18 cellular contexts compared by ENCODE assay signal in genomic region chr4:186760576-186760975, GRCh38. TPM values are rescaled to one million over a fixed set of nuclear protein-coding genes. Genes with fewer than 3 reads are reported as not detected.
DNase-seq lines count a peak whose midpoint lies in the region; ATAC-seq, FAIRE-seq and TF ChIP-seq lines count a peak whose summit lies in the region.
"Had no signal": no experiment of that assay in that cellular context is flagged by ENCODE, and none has a peak within 500 bp of the region (broad histone marks: within the 10 kb centered on the region; RNA-seq: fewer than 3 reads in every experiment).

No MANE protein-coding gene starts in this region.

- peaks cover 7% of the 10 kb centered on the region for H3K4me1 Mint-ChIP-seq in astrocyte (ENCODE audit: low read depth, unreplicated experiment)

- no peaks in the 10 kb centered on the region for H4K20me1 ChIP-seq in astrocyte (ENCODE audit: insufficient read depth, low read length)

- H3K79me2 ChIP-seq in astrocyte (ENCODE audit: insufficient read depth, low read length) = no peaks in the 10 kb centered on the region

- no peak overlapping the region for H3K4me3 Mint-ChIP-seq in astrocyte (ENCODE audit: unreplicated experiment)
- H3K4me3 Mint-ChIP-seq: activated naive CD8-positive, alpha-beta T cell; stimulated activated naive B cell treated with anti-CD40 and anti-IgM and Interleukin-4, amounts not matched to agents 10 μg/mL and 1 μg/mL and 100 μg/mL, for 72 hours had no signal

- peaks cover 6% of the 10 kb centered on the region for H3K4me1 ChIP-seq in astrocyte (ENCODE audit: insufficient read depth, low read length)
- H3K4me1 ChIP-seq: esophagus muscularis mucosa, sigmoid colon had no signal

- H3K9ac ChIP-seq in astrocyte (ENCODE audit: low read length) = no peak overlapping the region

- no peak for TF ChIP-seq CTCF in AG04449 (IDR thresholded peaks at IDR 0.05; ENCODE audit: insufficient read depth, low read length, missing control alignments)
- no peak for TF ChIP-seq CTCF in astrocyte (IDR thresholded peaks at IDR 0.05; ENCODE audit: insufficient read depth, low read depth, low read length)
- TF ChIP-seq CTCF in foreskin fibroblast (IDR thresholded peaks at IDR 0.05; ENCODE audit: low read depth, low read length) = no peak

- CTCF ChIA-PET in AG04449 (lab: Yijun Ruan, JAX) = no interaction called here

- peak overlapping the region; percentile 27 for H3K4me2 ChIP-seq in astrocyte (ENCODE audit: low read length)

- ATAC-seq in HG03457 (IDR thresholded peaks at IDR 0.05; ENCODE audit: unreplicated experiment) = no peak
- no peak for ATAC-seq in HG02884 (IDR thresholded peaks at IDR 0.05; ENCODE audit: unreplicated experiment)
- ATAC-seq: stimulated activated naive B cell treated with anti-CD40 and anti-IgM and Interleukin-4, amounts not matched to agents 10 μg/mL and 1 μg/mL and 100 μg/mL, for 72 hours had no signal

- H3K36me3 Mint-ChIP-seq in astrocyte (ENCODE audit: low read depth, unreplicated experiment) = no peaks in the 10 kb centered on the region
- H3K36me3 Mint-ChIP-seq: activated naive CD8-positive, alpha-beta T cell; stimulated activated naive B cell treated with anti-CD40 and anti-IgM and Interleukin-4, amounts not matched to agents 10 μg/mL and 1 μg/mL and 100 μg/mL, for 72 hours had no signal

- DNase-seq in AG04449 (ENCODE audit: low read depth, low spot score) (peak; percentile 94), HK-2 (ENCODE audit: unreplicated experiment) (peak; percentile 38), astrocyte (ENCODE audit: low read depth) (peak; percentile 83), foreskin fibroblast (peak; percentile 65)
- no peak for DNase-seq in stimulated activated CD8-positive, alpha-beta memory T cell treated with anti-CD3 and anti-CD28 coated beads, Interleukin-4, amount 100 ng/mL, for 48 hours
- DNase-seq in activated CD8-positive, alpha-beta memory T cell treated with anti-CD3 and anti-CD28 coated beads, Interleukin-2, amount 50 U/mL, for 48 hours = no peak
- DNase-seq: activated CD4-positive, alpha-beta T cell treated with anti-CD3 and anti-CD28 coated beads for 1 hour; NCI-H1417 treated with DMSO at 0.1 percent for 48 hours; NCI-H446; sigmoid colon; stimulated activated naive B cell treated with anti-CD40 and anti-IgM and Interleukin-4, amounts not matched to agents 10 μg/mL and 1 μg/mL and 100 μg/mL, for 72 hours; T-helper 1 cell had no signal

- H3K9me3 Mint-ChIP-seq in astrocyte (ENCODE audit: unreplicated experiment) = no peaks in the 10 kb centered on the region

- H3K4me3 ChIP-seq in AG04449 (ENCODE audit: low read depth, low read length) (no peak overlapping the region), astrocyte (ENCODE audit: insufficient read depth, low read depth, low read length) (no peak overlapping the region), foreskin fibroblast (ENCODE audit: low read depth in 1 of 2, low read length in 2 of 2) (no peak overlapping the region)
- H3K4me3 ChIP-seq: esophagus muscularis mucosa, sigmoid colon had no signal

- H3K27me3 Mint-ChIP-seq in astrocyte (ENCODE audit: low read depth, unreplicated experiment) = no peaks in the 10 kb centered on the region
- H3K27me3 Mint-ChIP-seq: activated naive CD8-positive, alpha-beta T cell; stimulated activated naive B cell treated with anti-CD40 and anti-IgM and Interleukin-4, amounts not matched to agents 10 μg/mL and 1 μg/mL and 100 μg/mL, for 72 hours had no signal

- peak overlapping the region; percentile 53 for H3K27ac ChIP-seq in astrocyte (ENCODE audit: low read depth, low read length)
- H3K27ac ChIP-seq: esophagus muscularis mucosa, sigmoid colon had no signal

- H3K36me3 ChIP-seq in astrocyte (ENCODE audit: insufficient read depth, low read length) = no peaks in the 10 kb centered on the region
- H3K36me3 ChIP-seq: esophagus muscularis mucosa, sigmoid colon had no signal

- peak overlapping the region; percentile 85 for H3K27ac Mint-ChIP-seq in astrocyte (ENCODE audit: unreplicated experiment)
- H3K27ac Mint-ChIP-seq: activated naive CD8-positive, alpha-beta T cell; stimulated activated naive B cell treated with anti-CD40 and anti-IgM and Interleukin-4, amounts not matched to agents 10 μg/mL and 1 μg/mL and 100 μg/mL, for 72 hours had no signal

- H2AFZ ChIP-seq in astrocyte (ENCODE audit: low read depth, low read length) = peak overlapping the region; percentile 35

- H3K27me3 ChIP-seq in astrocyte (ENCODE audit: insufficient read depth, low read length) = no peaks in the 10 kb centered on the region
- H3K27me3 ChIP-seq: esophagus muscularis mucosa, sigmoid colon had no signal

- no peak for FAIRE-seq in astrocyte (lab: Jason Lieb, UNC)
- FAIRE-seq: colon, urothelium cell line had no signal

- POLR2A ChIA-PET in AG04449 (lab: Yijun Ruan, JAX) = no interaction called here

- H3K9me3 ChIP-seq in astrocyte (ENCODE audit: insufficient read depth, low read depth, low read length) = no peaks in the 10 kb centered on the region
- H3K9me3 ChIP-seq: esophagus muscularis mucosa had no signal

RNA-seq across cellular contexts. Expression of gene FAT1, which starts 36.9 kb away (rescaled TPM):
- total RNA-seq in astrocyte = 590 and 591 TPM in 2 replicates

Comparison
In these comparisons a context has a peak if more than half of its experiments do, and no peak if none do; other contexts are left out.
1. DNase-seq: peak in AG04449 (single experiment), HK-2 (single experiment), astrocyte (single experiment) and foreskin fibroblast (2 of 2); none in stimulated activated CD8-positive, alpha-beta memory T cell treated with anti-CD3 and anti-CD28 coated beads, Interleukin-4, amount 100 ng/mL, for 48 hours (single experiment) and activated CD8-positive, alpha-beta memory T cell treated with anti-CD3 and anti-CD28 coated beads, Interleukin-2, amount 50 U/mL, for 48 hours (single experiment).